29 cellular contexts compared by ENCODE assay signal in the genomic region with DNA sequence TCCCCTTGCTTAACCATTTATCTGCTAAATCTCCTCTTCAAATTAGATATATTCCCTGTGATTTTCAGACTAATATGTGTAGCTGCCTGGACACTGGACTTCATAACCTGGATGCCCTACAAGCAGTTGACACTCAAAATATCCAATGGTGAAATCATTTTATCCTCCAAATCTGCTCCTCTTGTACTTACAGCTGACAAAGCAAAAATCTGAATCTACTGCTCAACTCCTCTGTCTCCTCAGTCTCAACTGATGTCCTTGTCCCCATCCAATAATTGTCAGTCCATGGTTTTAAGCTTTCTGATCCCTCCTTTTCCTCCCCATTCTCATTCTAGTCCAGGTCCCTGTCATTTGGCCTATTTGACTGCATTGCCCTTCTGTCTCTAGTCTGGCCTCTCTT.
"Had no signal": no experiment of that assay in that cellular context is flagged by ENCODE, and none has a peak within 500 bp of the region (broad histone marks: within the 10 kb centered on the region; RNA-seq: fewer than 3 reads in every experiment).

No MANE protein-coding gene starts in this region.

- H3K9ac ChIP-seq: neural progenitor cell, parathyroid adenoma had no signal

- H3K9me3 ChIP-seq: ovary, psoas muscle, spleen, suprapubic skin, testis, tibial nerve, upper lobe of left lung, vagina had no signal

- DNase-seq: natural killer cell; occipital lobe; ovary; posterior cingulate gyrus; psoas muscle; right cardiac atrium; spleen; stimulated activated CD4-positive, alpha-beta T cell treated with anti-CD3 and anti-CD28 coated beads, Interleukin-12 subunit alpha, Interleukin-12 subunit beta, amount 100 ng/mL, for 4 hours; stimulated activated CD4-positive, alpha-beta T cell treated with anti-CD3 and anti-CD28 coated beads, Interleukin-1b, Interleukin-23, amount 100 ng/mL, for 48 hours; stimulated activated CD4-positive, alpha-beta T cell treated with anti-CD3 and anti-CD28 coated beads, Interleukin-4, amount 100 ng/mL, for 1 hour; stimulated activated CD4-positive, alpha-beta T cell treated with anti-CD3 and anti-CD28 coated beads, Interleukin-4, amount 100 ng/mL, for 4 hours; stimulated activated CD8-positive, alpha-beta memory T cell treated with anti-CD3 and anti-CD28 coated beads, Interleukin-4, amount 100 ng/mL, for 48 hours; stimulated activated naive CD4-positive, alpha-beta T cell; stimulated activated naive CD8-positive, alpha-beta T cell treated with anti-CD3 and anti-CD28 coated beads, Interleukin-15, amount 100 ng/mL, for 72 hours; stimulated activated naive CD8-positive, alpha-beta T cell treated with anti-CD3 and anti-CD28 coated beads, Interleukin-15, Interleukin-2, amounts not matched to agents 100 U/mL and 50 U/mL, for 24 hours; substantia nigra; testis; trophoblast cell; upper lobe of left lung had no signal

- H3K79me2 ChIP-seq: parathyroid adenoma had no signal

- H3K27ac ChIP-seq: neural progenitor cell, ovary, parathyroid adenoma, psoas muscle, skin epidermis, spleen, suprapubic skin, testis, tibial nerve, upper lobe of left lung, vagina had no signal

- H3K4me3 ChIP-seq: neural progenitor cell, ovary, psoas muscle, skin epidermis, smooth muscle cell, spleen, suprapubic skin, testis, tibial nerve, upper lobe of left lung, vagina had no signal

- H3K4me1 ChIP-seq: neural progenitor cell, parathyroid adenoma, psoas muscle, spleen, suprapubic skin, upper lobe of left lung, vagina had no signal

- ATAC-seq: natural killer cell; psoas muscle; right cardiac atrium; sciatic nerve; stimulated activated memory B cell treated with anti-CD40 and anti-IgM and Interleukin-4, amounts not matched to agents 10 μg/mL and 1 μg/mL and 100 μg/mL, for 72 hours; stimulated activated naive CD8-positive, alpha-beta T cell treated with anti-CD3 and anti-CD28 coated beads, Interleukin-15, amount 100 ng/mL, for 72 hours; stimulated activated naive CD8-positive, alpha-beta T cell treated with anti-CD3 and anti-CD28 coated beads, Interleukin-15, Interleukin-2, amounts not matched to agents 100 U/mL and 50 U/mL, for 24 hours had no signal

- H3K27me3 ChIP-seq: neural progenitor cell, ovary, spleen, suprapubic skin, testis, tibial nerve, upper lobe of left lung, vagina had no signal

- FAIRE-seq: urothelium cell line had no signal

- H3K36me3 ChIP-seq: neural progenitor cell, ovary, suprapubic skin, upper lobe of left lung, vagina had no signal

- H3K4me2 ChIP-seq: neural progenitor cell, smooth muscle cell had no signal

- H2AFZ ChIP-seq: neural progenitor cell, parathyroid adenoma had no signal
